13 cellular contexts compared by ENCODE assay signal in genomic region chr1:248656797-248657196, GRCh38. TPM values are rescaled to one million over a fixed set of nuclear protein-coding genes. Genes with fewer than 3 reads are reported as not detected.
"Had no signal": no experiment of that assay in that cellular context is flagged by ENCODE, and none has a peak within 500 bp of the region (broad histone marks: within the 10 kb centered on the region; RNA-seq: fewer than 3 reads in every experiment).

No MANE protein-coding gene starts in this region.

RNA-seq across cellular contexts. Expression of gene OR2T27, which starts 1.5 kb away (rescaled TPM):
- total RNA-seq: dermis microvascular lymphatic vessel endothelial cell; esophagus squamous epithelium; heart right ventricle; kidney epithelial cell; left lung; lung microvascular endothelial cell; mesothelial cell of epicardium; natural killer cell treated with Interleukin-12 subunit alpha and Interleukin-12 subunit beta and Interleukin-15 and Interleukin-18, amount 100 ng/mL, for 72 hours; pancreas; pulmonary artery endothelial cell; suprapubic skin; transverse colon; uterus had no signal
- polyA plus RNA-seq: heart right ventricle, pancreas had no signal

RNA-seq across cellular contexts. Expression of gene OR2T35, which starts 11.7 kb away (rescaled TPM):
- total RNA-seq: dermis microvascular lymphatic vessel endothelial cell; esophagus squamous epithelium; heart right ventricle; kidney epithelial cell; left lung; lung microvascular endothelial cell; mesothelial cell of epicardium; natural killer cell treated with Interleukin-12 subunit alpha and Interleukin-12 subunit beta and Interleukin-15 and Interleukin-18, amount 100 ng/mL, for 72 hours; pancreas; pulmonary artery endothelial cell; transverse colon; uterus had no signal
- polyA plus RNA-seq: heart right ventricle, pancreas had no signal

RNA-seq across cellular contexts. Expression of gene OR2T11, which starts 21.9 kb away (rescaled TPM):
- total RNA-seq: dermis microvascular lymphatic vessel endothelial cell; esophagus squamous epithelium; heart right ventricle; kidney epithelial cell; left lung; lung microvascular endothelial cell; mesothelial cell of epicardium; natural killer cell treated with Interleukin-12 subunit alpha and Interleukin-12 subunit beta and Interleukin-15 and Interleukin-18, amount 100 ng/mL, for 72 hours; pulmonary artery endothelial cell; transverse colon; uterus had no signal
- polyA plus RNA-seq: heart right ventricle had no signal

RNA-seq across cellular contexts. Expression of gene OR14I1, which starts 45.8 kb away (rescaled TPM):
- total RNA-seq: dermis microvascular lymphatic vessel endothelial cell; esophagus squamous epithelium; heart right ventricle; kidney epithelial cell; left lung; lung microvascular endothelial cell; mesothelial cell of epicardium; natural killer cell treated with Interleukin-12 subunit alpha and Interleukin-12 subunit beta and Interleukin-15 and Interleukin-18, amount 100 ng/mL, for 72 hours; pancreas; pulmonary artery endothelial cell; transverse colon; uterus had no signal
- polyA plus RNA-seq: heart right ventricle, pancreas had no signal

RNA-seq across cellular contexts. Expression of gene OR2T10, which starts 59.3 kb away (rescaled TPM):
- total RNA-seq: dermis microvascular lymphatic vessel endothelial cell; esophagus squamous epithelium; heart right ventricle; kidney epithelial cell; left lung; lung microvascular endothelial cell; mesothelial cell of epicardium; natural killer cell treated with Interleukin-12 subunit alpha and Interleukin-12 subunit beta and Interleukin-15 and Interleukin-18, amount 100 ng/mL, for 72 hours; pulmonary artery endothelial cell; transverse colon; uterus had no signal
- polyA plus RNA-seq: heart right ventricle had no signal
